ENCODE assay signal across 24 cellular contexts in genomic region chr6:36101691-36102090, GRCh38.
"Had no signal": no experiment of that assay in that cellular context is flagged by ENCODE, and none has a peak within 500 bp of the region (broad histone marks: within the 10 kb centered on the region; RNA-seq: fewer than 3 reads in every experiment).

No MANE protein-coding gene starts in this region.

- H3K4me3 ChIP-seq: adrenal gland, ascending aorta, hepatocyte, left lung, lung, pancreas, psoas muscle, right atrium auricular region, tibial artery had no signal

- H3K27ac Mint-ChIP-seq: nephron; T-helper 1 cell treated with Interleukin-12 subunit alpha and Interleukin-12 subunit beta and Interleukin-4 antibody, amounts not matched to agents 30 μg/mL and 1 μg/mL, for 36 hours had no signal

- H3K4me3 Mint-ChIP-seq: activated naive CD4-positive, alpha-beta T cell treated with anti-CD3 and anti-CD28 coated beads, Interleukin-2, amount 50 U/mL, for 24 hours; nephron; stimulated activated naive CD8-positive, alpha-beta T cell treated with anti-CD3 and anti-CD28 coated beads, Interleukin-15, amount 100 ng/mL, for 72 hours; T-helper 1 cell treated with Interleukin-12 subunit alpha and Interleukin-12 subunit beta and Interleukin-4 antibody, amounts not matched to agents 30 μg/mL and 1 μg/mL, for 36 hours had no signal

- H3K4me2 ChIP-seq: hepatocyte had no signal

- H3K4me1 ChIP-seq: adrenal gland, ascending aorta, psoas muscle, tibial artery had no signal

- DNase-seq: activated CD4-positive, alpha-beta T cell treated with anti-CD3 and anti-CD28 coated beads, Interleukin-2, amount 50 U/mL, for 1 hour; activated gamma-delta T cell treated with Interleukin-2 at 50 U/mL for 16 hours; adrenal gland; brain microvascular endothelial cell; central memory CD4-positive, alpha-beta T cell; dermis blood vessel endothelial cell; effector CD8-positive, alpha-beta T cell; erythroblast; foreskin melanocyte; glutamatergic neuron; kidney glomerular epithelial cell; left lung; pancreas; psoas muscle; stimulated activated CD4-positive, alpha-beta T cell treated with anti-CD3 and anti-CD28 coated beads, Interleukin-4, amount 100 ng/mL, for 4 hours; stimulated activated naive CD8-positive, alpha-beta T cell treated with anti-CD3 and anti-CD28 coated beads, Interleukin-15, amount 100 ng/mL, for 72 hours; tibial artery had no signal

- ATAC-seq: left lung; pancreas; psoas muscle; stimulated activated naive CD8-positive, alpha-beta T cell treated with anti-CD3 and anti-CD28 coated beads, Interleukin-15, amount 100 ng/mL, for 72 hours had no signal

- H3K9me3 Mint-ChIP-seq: activated naive CD4-positive, alpha-beta T cell treated with anti-CD3 and anti-CD28 coated beads, Interleukin-2, amount 50 U/mL, for 24 hours; nephron; stimulated activated naive CD8-positive, alpha-beta T cell treated with anti-CD3 and anti-CD28 coated beads, Interleukin-15, amount 100 ng/mL, for 72 hours; T-helper 1 cell treated with Interleukin-12 subunit alpha and Interleukin-12 subunit beta and Interleukin-4 antibody, amounts not matched to agents 30 μg/mL and 1 μg/mL, for 36 hours had no signal

- H3K9me3 ChIP-seq: adrenal gland, ascending aorta, left lung, pancreas, psoas muscle, right atrium auricular region, tibial artery had no signal

- H3K27ac ChIP-seq: adrenal gland, ascending aorta, brain microvascular endothelial cell, hepatocyte, left lung, pancreas, psoas muscle, right atrium auricular region, tibial artery had no signal

- H2AFZ ChIP-seq: hepatocyte had no signal

- H3K27me3 Mint-ChIP-seq: activated naive CD4-positive, alpha-beta T cell treated with anti-CD3 and anti-CD28 coated beads, Interleukin-2, amount 50 U/mL, for 24 hours; stimulated activated naive CD8-positive, alpha-beta T cell treated with anti-CD3 and anti-CD28 coated beads, Interleukin-15, amount 100 ng/mL, for 72 hours had no signal

- H3K27me3 ChIP-seq: adrenal gland, ascending aorta, brain microvascular endothelial cell, hepatocyte, left lung, pancreas, right atrium auricular region, tibial artery had no signal

- FAIRE-seq: pancreas had no signal
